12 cellular contexts compared by ENCODE assay signal in the genomic region with DNA sequence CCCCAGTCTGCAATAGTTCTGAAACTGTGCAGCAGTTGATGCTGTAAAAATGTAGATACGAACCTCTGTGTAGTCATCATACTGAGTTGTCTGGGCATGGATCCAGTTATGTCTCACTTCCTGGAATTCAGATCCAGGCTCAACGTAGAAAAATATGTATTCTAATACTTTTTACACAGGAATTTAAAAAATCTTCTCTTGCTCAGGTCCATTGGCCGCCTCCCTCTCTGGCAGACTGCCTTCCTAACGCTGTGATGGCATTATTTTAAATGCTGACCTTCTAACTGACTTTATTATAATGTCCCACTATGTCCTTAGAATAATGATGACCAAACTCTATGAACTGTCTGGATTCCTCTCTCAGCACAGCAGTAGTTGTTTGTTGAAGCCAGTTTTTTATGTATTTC.
DNase-seq lines count a peak whose midpoint lies in the region; ATAC-seq and TF ChIP-seq lines count a peak whose summit lies in the region.
"Had no signal": no experiment of that assay in that cellular context is flagged by ENCODE, and none has a peak within 500 bp of the region (broad histone marks: within the 10 kb centered on the region; RNA-seq: fewer than 3 reads in every experiment).

No MANE protein-coding gene starts in this region.

- H3K4me2 ChIP-seq in KMS-11, result peak overlapping the region; percentile 76

- DNase-seq in A172 (ENCODE audit: low spot score) (peak; percentile 90), choroid plexus epithelial cell (ENCODE audit: low read depth) (peak; percentile 93), lower lobe of right lung (no peak), NCI-H187 (lab: John Stamatoyannopoulos, UW) (no peak)
- DNase-seq: activated CD4-positive, alpha-beta T cell treated with anti-CD3 and anti-CD28 coated beads, Interleukin-2, amount 50 U/mL, for 1 hour; effector memory CD8-positive, alpha-beta T cell; NCI-H524; retina had no signal

- H3K27me3 ChIP-seq in KMS-11 (ENCODE audit: insufficient read depth, low read depth) (no peaks in the 10 kb centered on the region), lower lobe of right lung (ENCODE audit: low read depth) (no peaks in the 10 kb centered on the region)

- H3K4me1 ChIP-seq in KMS-11 (ENCODE audit: low read depth, poor library complexity, severe bottlenecking) (peaks cover 72% of the 10 kb centered on the region), lower lobe of right lung (peaks cover 38% of the 10 kb centered on the region)

- H3K36me3 ChIP-seq in KMS-11 (ENCODE audit: insufficient read depth), result peaks cover 9% of the 10 kb centered on the region; the same call in 1 of the 2 replicates
- peaks cover 50% of the 10 kb centered on the region for H3K36me3 ChIP-seq in lower lobe of right lung

- ATAC-seq in lower lobe of right lung, result peak in 1 of 2 donors; percentile 66
- ATAC-seq in HG02678 (IDR thresholded peaks at IDR 0.05; ENCODE audit: unreplicated experiment), result no peak
- no peak for ATAC-seq in HG03045 (IDR thresholded peaks at IDR 0.05; ENCODE audit: unreplicated experiment)
- no peak for ATAC-seq in HG02571 (IDR thresholded peaks at IDR 0.05; ENCODE audit: unreplicated experiment)
- ATAC-seq: effector memory CD8-positive, alpha-beta T cell had no signal

- H4K20me1 ChIP-seq in KMS-11 (ENCODE audit: insufficient read depth), result no peaks in the 10 kb centered on the region

- H3K9ac ChIP-seq in KMS-11, result peak overlapping the region; percentile 40

- H3K4me3 ChIP-seq in KMS-11 (IDR thresholded peaks at IDR 0.05; ENCODE audit: insufficient read depth, low read depth, low read length) (no peak overlapping the region), choroid plexus epithelial cell (ENCODE audit: low read depth, low read length) (no peak overlapping the region), lower lobe of right lung (no peak overlapping the region)

- H3K9me3 ChIP-seq in lower lobe of right lung, result peaks cover 25% of the 10 kb centered on the region

- intact Hi-C loops in lower lobe of right lung (cut with DNase I), result no loop called here

- H3K27ac ChIP-seq in KMS-11 (peak overlapping the region; percentile 97), lower lobe of right lung (peak overlapping the region; percentile 39)

- TF ChIP-seq CTCF in KMS-11 (conservative IDR thresholded peaks at IDR 0.05; ENCODE audit: low read depth, low read length) (no peak), choroid plexus epithelial cell (conservative IDR thresholded peaks at IDR 0.05; ENCODE audit: low read depth, low read length) (no peak), lower lobe of right lung (IDR thresholded peaks at IDR 0.05) (no peak)

- no peaks in the 10 kb centered on the region; the same call in 1 of the 2 replicates for H3K79me2 ChIP-seq in KMS-11 (ENCODE audit: insufficient read depth, low read depth)

- peak overlapping the region; percentile 54; the same call in 1 of the 2 replicates for H2AFZ ChIP-seq in KMS-11 (ENCODE audit: low read depth)

Comparison
In these comparisons a context has a peak if more than half of its experiments do, and no peak if none do; other contexts are left out.
1. DNase-seq: peak in A172 (single experiment) and choroid plexus epithelial cell (single experiment); none in lower lobe of right lung (single experiment) and NCI-H187 (0 of 2).